In genomic region chr10:80453392-80453714, GRCh38 we compare ENCODE assay signal across 8 cellular contexts. TPM values are rescaled to one million over a fixed set of nuclear protein-coding genes. Genes with fewer than 3 reads are reported as not detected.
DNase-seq lines count a peak whose midpoint lies in the region; ATAC-seq, FAIRE-seq and TF ChIP-seq lines count a peak whose summit lies in the region.

No MANE protein-coding gene starts in this region.

- TF ChIP-seq RAD21 in HepG2 (CRISPR knock-in tag; IDR thresholded peaks at IDR 0.05) = no peak

- peak overlapping the region; percentile 34 for H3K27ac Mint-ChIP-seq in activated CD4-positive, alpha-beta T cell treated with anti-CD3 and anti-CD28 coated beads for 36 hours
- peak overlapping the region; percentile 92 for H3K27ac Mint-ChIP-seq in astrocyte (ENCODE audit: unreplicated experiment)

- TF ChIP-seq POLR2A in HepG2 (IDR thresholded peaks at IDR 0.05; ENCODE audit: insufficient read depth in 1 of 2, low read depth in 2 of 2, low read length in 2 of 2) (no peak), testis (IDR thresholded peaks at IDR 0.05) (no peak)

- DNase-seq in activated CD4-positive, alpha-beta T cell treated with anti-CD3 and anti-CD28 coated beads for 36 hours = peak; percentile 20
- no peak for DNase-seq in activated CD4-positive, alpha-beta T cell treated with anti-CD3 and anti-CD28 coated beads, Interleukin-2, amount 50 U/mL, for 1 hour
- DNase-seq in astrocyte (ENCODE audit: low read depth) (no peak), HepG2 (ENCODE audit: low spot score) (no peak), testis (no peak), SIG-M5 treated with dmso at 0.1 percent for 504 hours (lab: John Stamatoyannopoulos, UW; ENCODE audit: unreplicated experiment) (no peak), COR-L47 (lab: John Stamatoyannopoulos, UW) (no peak)

- peak overlapping the region; percentile 55 for H3K27ac ChIP-seq in astrocyte (ENCODE audit: low read depth, low read length)
- H3K27ac ChIP-seq in HepG2 (ENCODE audit: extremely low read length, insufficient read depth, low read length) = peak overlapping the region; percentile 59
- H3K27ac ChIP-seq in testis = peak overlapping the region; percentile 88 to 98

- H3K79me2 ChIP-seq in astrocyte (ENCODE audit: insufficient read depth, low read length) (peaks cover 41% of the 10 kb centered on the region), HepG2 (ENCODE audit: insufficient read depth, low read length) (peaks cover 38% of the 10 kb centered on the region)

- TSS peak; percentile 95 for BruUV-seq in HepG2 (replicated peaks; lab: Mats Ljungman, UMichigan)

- H3K27me3 Mint-ChIP-seq in activated CD4-positive, alpha-beta T cell treated with anti-CD3 and anti-CD28 coated beads for 36 hours = no peaks in the 10 kb centered on the region
- no peaks in the 10 kb centered on the region for H3K27me3 Mint-ChIP-seq in astrocyte (ENCODE audit: low read depth, unreplicated experiment)

- H3K9ac ChIP-seq in astrocyte (ENCODE audit: low read length) = peak overlapping the region; percentile 83
- peak overlapping the region; percentile 72 for H3K9ac ChIP-seq in HepG2 (ENCODE audit: insufficient read depth, low read depth, low read length)

- in situ Hi-C loops in HepG2 (cut with HindIII; ENCODE audit: extremely low pct_ligation_motif_present, low pct_unique_long_range_greater_than_20kb) = no loop called here

- intact Hi-C loops in activated CD4-positive, alpha-beta T cell treated with anti-CD3 and anti-CD28 coated beads for 36 hours (cut with DNase I, micrococcal nuclease) = loop anchor here (1.0 to 10.0 kb wide), 3 partner anchors 45 to 1129 kb away; partner anchors contain the start of gene PRXL2A (in 1 of the 2)
- intact Hi-C loops in HepG2 (cut with micrococcal nuclease; ENCODE audit: unreplicated experiment) = no loop called here
- intact Hi-C loops in testis (cut with DNase I; ENCODE audit: low total_unique reads) = loop anchor here (5.0 kb wide), 1 partner anchor 49 kb away; no protein-coding TSS in a partner anchor

- no peak for TF ChIP-seq CTCF in astrocyte (IDR thresholded peaks at IDR 0.05; ENCODE audit: insufficient read depth, low read depth, low read length)
- TF ChIP-seq CTCF in HepG2 (CRISPR knock-in tag; IDR thresholded peaks at IDR 0.05) = no peak
- no peak for TF ChIP-seq CTCF in testis (IDR thresholded peaks at IDR 0.05)

- WGBS in HepG2 (ENCODE audit: low lambda C conversion rate) = 31% methylated on average over 7 of the region's 9 CpGs
- WGBS in testis, 2 donors = 15 to 20% methylated on average over 9 of the region's 9 CpGs

- H3K4me1 ChIP-seq in astrocyte (ENCODE audit: insufficient read depth, low read length) (peaks cover 26% of the 10 kb centered on the region), HepG2 (ENCODE audit: insufficient read depth, low read length) (peaks cover 66% of the 10 kb centered on the region), testis (peaks cover 34% of the 10 kb centered on the region)

- ATAC-seq in activated CD4-positive, alpha-beta T cell treated with anti-CD3 and anti-CD28 coated beads for 36 hours = no peak
- no peak for ATAC-seq in HepG2
- ATAC-seq in esophagus mucosa = no peak

- peak overlapping the region; percentile 55 for H3K4me3 ChIP-seq in astrocyte (ENCODE audit: insufficient read depth, low read depth, low read length)
- H3K4me3 ChIP-seq in HepG2 (replicated peaks in 1 of 3; ENCODE audit: insufficient read depth in 1 of 3, low read depth in 2 of 3, low read length in 3 of 3) = peak overlapping the region; percentile 65 to 77 (median 69)
- peak overlapping the region; percentile 62 to 92 for H3K4me3 ChIP-seq in testis

- peak overlapping the region; percentile 91 for H2AFZ ChIP-seq in astrocyte (ENCODE audit: low read depth, low read length)
- H2AFZ ChIP-seq in HepG2 (ENCODE audit: low read length) = no peak overlapping the region

- no peak for FAIRE-seq in astrocyte (lab: Jason Lieb, UNC)
- no peak for FAIRE-seq in HepG2 (lab: Jason Lieb, UNC)

- H4K20me1 ChIP-seq in astrocyte (ENCODE audit: insufficient read depth, low read length) = peaks cover 36% of the 10 kb centered on the region
- H4K20me1 ChIP-seq in HepG2 (ENCODE audit: insufficient read depth, low read length) = peaks cover 5% of the 10 kb centered on the region; the same call in 1 of the 2 replicates

- H3K4me2 ChIP-seq in astrocyte (ENCODE audit: low read length) = peak overlapping the region; percentile 78
- H3K4me2 ChIP-seq in HepG2 (ENCODE audit: low read depth, low read length) = peak overlapping the region; percentile 88

- H3K27me3 ChIP-seq in astrocyte (ENCODE audit: insufficient read depth, low read length) (no peaks in the 10 kb centered on the region), HepG2 (ENCODE audit: control insufficient read depth in 1 of 2, insufficient read depth in 2 of 2, low read length in 2 of 2) (no peaks in the 10 kb centered on the region; a peak in 1 of 5 replicates), testis (no peaks in the 10 kb centered on the region)

- CTCF ChIA-PET in activated CD4-positive, alpha-beta T cell treated with anti-CD3 and anti-CD28 coated beads for 36 hours (lab: Charles Lee) = interaction anchor here (0.7 to 12.9 kb wide), 6 partner anchors 9 to 75 kb away, joined by 3 to 367 read pairs (median 6); no protein-coding TSS in a partner anchor
- CTCF ChIA-PET in HepG2 (lab: Yijun Ruan, JAX; ENCODE audit: low intra/inter-chr PET ratio, low total read pairs) = no interaction called here

- POLR2A ChIA-PET in activated CD4-positive, alpha-beta T cell treated with anti-CD3 and anti-CD28 coated beads for 36 hours (lab: Charles Lee) = interaction anchor here (1.3 kb wide), 1 partner anchor 52 kb away, joined by 4 read pairs; no protein-coding TSS in a partner anchor
- POLR2A ChIA-PET in HepG2 (lab: Yijun Ruan, JAX) = interaction anchor here (0.7 to 3.3 kb wide), 6 partner anchors 11 to 63 kb away, joined by 3 to 16 read pairs (median 6); no protein-coding TSS in a partner anchor

- H3K36me3 ChIP-seq in astrocyte (ENCODE audit: insufficient read depth, low read length) (peaks cover 2% of the 10 kb centered on the region), HepG2 (replicated peaks in 1 of 2; ENCODE audit: control insufficient read depth in 1 of 2, insufficient read depth in 2 of 2, low read length in 2 of 2) (no peaks in the 10 kb centered on the region), testis (ENCODE audit: low read depth, missing control alignments) (no peaks in the 10 kb centered on the region)

- H3K9me3 ChIP-seq in astrocyte (ENCODE audit: insufficient read depth, low read depth, low read length) (no peaks in the 10 kb centered on the region), HepG2 (ENCODE audit: low read length) (no peaks in the 10 kb centered on the region), testis (no peaks in the 10 kb centered on the region)

- H3K4me1 Mint-ChIP-seq in activated CD4-positive, alpha-beta T cell treated with anti-CD3 and anti-CD28 coated beads for 36 hours = peaks cover 45% of the 10 kb centered on the region
- peaks cover 22% of the 10 kb centered on the region for H3K4me1 Mint-ChIP-seq in astrocyte (ENCODE audit: low read depth, unreplicated experiment)

- H3K9me3 Mint-ChIP-seq in activated CD4-positive, alpha-beta T cell treated with anti-CD3 and anti-CD28 coated beads for 36 hours (ENCODE audit: low read depth) = no peaks in the 10 kb centered on the region
- no peaks in the 10 kb centered on the region for H3K9me3 Mint-ChIP-seq in astrocyte (ENCODE audit: unreplicated experiment)

- no peak for TF ChIP-seq EP300 in HepG2 (IDR thresholded peaks at IDR 0.05; ENCODE audit: low read depth in 2 of 2, low read length in 2 of 2)
- TF ChIP-seq EP300 in HepG2 (CRISPR knock-in tag; IDR thresholded peaks at IDR 0.05; ENCODE audit: borderline replicate concordance) = no peak

- H3K4me3 Mint-ChIP-seq in activated CD4-positive, alpha-beta T cell treated with anti-CD3 and anti-CD28 coated beads for 36 hours = peak overlapping the region; percentile 67
- H3K4me3 Mint-ChIP-seq in astrocyte (ENCODE audit: unreplicated experiment) = no peak overlapping the region

- H3K36me3 Mint-ChIP-seq in activated CD4-positive, alpha-beta T cell treated with anti-CD3 and anti-CD28 coated beads for 36 hours (ENCODE audit: low read depth) = peaks cover 16% of the 10 kb centered on the region
- peaks cover 3% of the 10 kb centered on the region for H3K36me3 Mint-ChIP-seq in astrocyte (ENCODE audit: low read depth, unreplicated experiment)

RNA-seq across cellular contexts. Expression of gene TSPAN14, which starts 0.8 kb away (rescaled TPM):
- total RNA-seq in activated CD4-positive, alpha-beta T cell treated with anti-CD3 and anti-CD28 coated beads for 36 hours = 10 to 100 TPM; 37.6 to 43.8 TPM
- 134 and 140 TPM in 2 replicates for total RNA-seq in astrocyte
- total RNA-seq in HepG2 (2016; rRNA removed; fragmentation: Illumina TruSeq; extraction: Trizol) = 17.4 and 24.1 TPM in 2 replicates
- total RNA-seq in HepG2 (2016; cell fraction: cytosol; rRNA removed; fragmentation: Illumina TruSeq; extraction: Trizol; ENCODE audit: low read depth) = 5.0 and 6.4 TPM in 2 replicates
- 16.0 and 24.8 TPM in 2 replicates for total RNA-seq in HepG2 (2016; cell fraction: insoluble cytoplasmic fraction; rRNA removed; fragmentation: Illumina TruSeq; extraction: Trizol)
- 15.7 and 18.1 TPM in 2 replicates for total RNA-seq in HepG2 (2016; cell fraction: membrane; rRNA removed; fragmentation: Illumina TruSeq; extraction: Trizol)
- 28.9 and 38.5 TPM in 2 replicates for total RNA-seq in HepG2 (2016; cell fraction: nucleus; rRNA removed; fragmentation: Illumina TruSeq; extraction: Trizol)
- polyA plus RNA-seq in HepG2 (2011; rRNA removed) = 73.8 and 80.6 TPM in 2 replicates
- polyA plus RNA-seq in HepG2 (2011; cell fraction: cytosol; rRNA removed) = 66.9 and 68.7 TPM in 2 replicates
- polyA plus RNA-seq in HepG2 (2011; cell fraction: nucleus; rRNA removed) = 64.3 and 75.0 TPM in 2 replicates
- polyA plus RNA-seq in HepG2 (2012) = 36.4 and 39.6 TPM in 2 replicates
- 6.7 and 7.8 TPM in 2 replicates for polyA plus RNA-seq in HepG2 (2016; cell fraction: cytosol; fragmentation: Illumina TruSeq; extraction: Trizol; ENCODE audit: low read depth)
- polyA plus RNA-seq in HepG2 (2016; cell fraction: insoluble cytoplasmic fraction; fragmentation: Illumina TruSeq; extraction: Trizol; ENCODE audit: low read depth) = 19.6 and 25.9 TPM in 2 replicates
- 15.4 and 16.2 TPM in 2 replicates for polyA plus RNA-seq in HepG2 (2016; cell fraction: membrane; fragmentation: Illumina TruSeq; extraction: Trizol; ENCODE audit: low read depth)
- 59.1 and 62.2 TPM in 2 replicates for polyA plus RNA-seq in HepG2 (2016; cell fraction: nucleus; fragmentation: Illumina TruSeq; extraction: Trizol; ENCODE audit: insufficient read depth, low read depth)
- 22.0 and 139 TPM in 2 replicates for polyA minus RNA-seq in HepG2 (2011; rRNA and poly(A)+ RNA removed; ENCODE audit: low replicate concordance)
- 48.1 and 54.0 TPM in 2 replicates for polyA minus RNA-seq in HepG2 (2011; cell fraction: cytosol; rRNA and poly(A)+ RNA removed)
- polyA minus RNA-seq in HepG2 (2011; cell fraction: nucleus; rRNA and poly(A)+ RNA removed) = 39.9 and 48.0 TPM in 2 replicates
- total RNA-seq in testis = 10 to 100 TPM; 61.4 to 64.6 TPM
- polyA plus RNA-seq in testis (ENCODE audit: insufficient read depth, low read depth, low replicate concordance) = 59.1 TPM
- total RNA-seq in esophagus mucosa = 94.6 TPM

RNA-seq across cellular contexts. Expression of gene PRXL2A, which starts 45.0 kb away (rescaled TPM):
- total RNA-seq in activated CD4-positive, alpha-beta T cell treated with anti-CD3 and anti-CD28 coated beads for 36 hours = 10 to 100 TPM; 15.0 to 17.6 TPM
- total RNA-seq in astrocyte (24.3 and 29.9 TPM in 2 replicates), HepG2 (2016; rRNA removed; fragmentation: Illumina TruSeq; extraction: Trizol) (57.4 and 79.9 TPM in 2 replicates), testis (100 to 1,000 TPM; 102 to 104 TPM), esophagus mucosa (209 TPM)
- total RNA-seq in HepG2 (2016; cell fraction: cytosol; rRNA removed; fragmentation: Illumina TruSeq; extraction: Trizol; ENCODE audit: low read depth) = 61.0 and 61.6 TPM in 2 replicates
- total RNA-seq in HepG2 (2016; cell fraction: insoluble cytoplasmic fraction; rRNA removed; fragmentation: Illumina TruSeq; extraction: Trizol) = 60.4 and 81.6 TPM in 2 replicates
- 103 and 106 TPM in 2 replicates for total RNA-seq in HepG2 (2016; cell fraction: membrane; rRNA removed; fragmentation: Illumina TruSeq; extraction: Trizol)
- total RNA-seq in HepG2 (2016; cell fraction: nucleus; rRNA removed; fragmentation: Illumina TruSeq; extraction: Trizol) = 46.3 and 54.0 TPM in 2 replicates
- polyA plus RNA-seq in HepG2 (2011; rRNA removed) (43.9 and 44.0 TPM in 2 replicates), testis (ENCODE audit: insufficient read depth, low read depth, low replicate concordance) (106 TPM)
- polyA plus RNA-seq in HepG2 (2011; cell fraction: cytosol; rRNA removed) = 30.6 and 48.5 TPM in 2 replicates
- polyA plus RNA-seq in HepG2 (2011; cell fraction: nucleus; rRNA removed) = 9.3 and 15.2 TPM in 2 replicates
- 75.8 and 86.2 TPM in 2 replicates for polyA plus RNA-seq in HepG2 (2012)
- polyA plus RNA-seq in HepG2 (2016; cell fraction: cytosol; fragmentation: Illumina TruSeq; extraction: Trizol; ENCODE audit: low read depth) = 96.8 and 103 TPM in 2 replicates
- 78.0 and 79.1 TPM in 2 replicates for polyA plus RNA-seq in HepG2 (2016; cell fraction: insoluble cytoplasmic fraction; fragmentation: Illumina TruSeq; extraction: Trizol; ENCODE audit: low read depth)
- 115 and 119 TPM in 2 replicates for polyA plus RNA-seq in HepG2 (2016; cell fraction: membrane; fragmentation: Illumina TruSeq; extraction: Trizol; ENCODE audit: low read depth)
- polyA plus RNA-seq in HepG2 (2016; cell fraction: nucleus; fragmentation: Illumina TruSeq; extraction: Trizol; ENCODE audit: insufficient read depth, low read depth) = 101 and 103 TPM in 2 replicates
- 10.9 and 11.9 TPM in 2 replicates for polyA minus RNA-seq in HepG2 (2011; rRNA and poly(A)+ RNA removed; ENCODE audit: low replicate concordance)
- 18.7 and 25.3 TPM in 2 replicates for polyA minus RNA-seq in HepG2 (2011; cell fraction: cytosol; rRNA and poly(A)+ RNA removed)
- polyA minus RNA-seq in HepG2 (2011; cell fraction: nucleus; rRNA and poly(A)+ RNA removed) = 10.4 and 12.6 TPM in 2 replicates
